29 cellular contexts compared by ENCODE assay signal in genomic region chr14:103156733-103157411, GRCh38. TPM values are rescaled to one million over a fixed set of nuclear protein-coding genes. Genes with fewer than 3 reads are reported as not detected.
DNase-seq lines count a peak whose midpoint lies in the region; ATAC-seq, FAIRE-seq and TF ChIP-seq lines count a peak whose summit lies in the region.
"Had no signal": no experiment of that assay in that cellular context is flagged by ENCODE, and none has a peak within 500 bp of the region (broad histone marks: within the 10 kb centered on the region; RNA-seq: fewer than 3 reads in every experiment).

No MANE protein-coding gene starts in this region.

- H4K8ac ChIP-seq in H9 (replicated peaks; ENCODE audit: insufficient read length, low read depth, low read length) = no peak overlapping the region
- H4K8ac ChIP-seq in mesendoderm (ENCODE audit: low read depth, low read length) = no peak overlapping the region

- H3K9me3 ChIP-seq in H9 (ENCODE audit: control insufficient read depth, low read depth, low read length) (peaks cover 6% of the 10 kb centered on the region), GM12878 (replicated peaks; ENCODE audit: control insufficient read depth, insufficient read depth, low read length) (no peaks in the 10 kb centered on the region), tibial nerve (no peaks in the 10 kb centered on the region)
- H3K9me3 ChIP-seq: transverse colon had no signal

- H3K27ac ChIP-seq in H9 (ENCODE audit: insufficient read length, low read depth, low read length) (no peak overlapping the region), GM12878 (ENCODE audit: control insufficient read depth, insufficient read depth) (no peak overlapping the region), mesendoderm (ENCODE audit: low read depth, low read length) (no peak overlapping the region), tibial nerve (no peak overlapping the region)
- H3K27ac ChIP-seq: BLaER1 treated with 17β-estradiol and CSF1 and Interleukin-3, amounts not matched to agents 10 nM and 100 nM; brain microvascular endothelial cell; dorsolateral prefrontal cortex; HL-60; transverse colon had no signal

- H3K4me1 Mint-ChIP-seq in H9 = peaks cover 10 to 22% of the 10 kb centered on the region in 2 experiments
- no peaks in the 10 kb centered on the region for H3K4me1 Mint-ChIP-seq in stimulated activated effector memory CD8-positive, alpha-beta T cell treated with anti-CD3 and anti-CD28 coated beads, Interleukin-12 subunit alpha, Interleukin-12 subunit beta, amount 100 ng/mL, for 72 hours

- H3K4ac ChIP-seq in H9 (ENCODE audit: low read depth, low read length) = no peak overlapping the region
- no peak overlapping the region for H3K4ac ChIP-seq in mesendoderm (ENCODE audit: low read depth, low read length)

- no peak overlapping the region; a peak in 1 of 7 replicates for H3K27ac Mint-ChIP-seq in H9
- no peak overlapping the region for H3K27ac Mint-ChIP-seq in stimulated activated effector memory CD8-positive, alpha-beta T cell treated with anti-CD3 and anti-CD28 coated beads, Interleukin-12 subunit alpha, Interleukin-12 subunit beta, amount 100 ng/mL, for 72 hours
- H3K27ac Mint-ChIP-seq: activated CD8-positive, alpha-beta T cell treated with anti-CD3 and anti-CD28 coated beads for 36 hours; activated T-helper 2 cell treated with anti-CD3 and anti-CD28 coated beads, Interferon-gamma antibody, Interleukin-2, Interleukin-4, amounts not matched to agents 10 μg/mL and 5 μg/mL and 100 μg/mL, durations not matched to agents 14 hours and 24 hours and 36 hours had no signal

- no peak overlapping the region for H3K4me3 ChIP-seq in GM12878
- no peak overlapping the region for H3K4me3 ChIP-seq in mesendoderm (ENCODE audit: low read length)
- H3K4me3 ChIP-seq in tibial nerve = no peak overlapping the region
- H3K4me3 ChIP-seq: BLaER1 treated with 17β-estradiol and CSF1 and Interleukin-3, amounts not matched to agents 10 nM and 100 nM; dorsolateral prefrontal cortex; lung; transverse colon had no signal

- peaks cover 0 to 5% of the 10 kb centered on the region in 2 experiments; a peak in 2 of 5 replicates for H3K9me3 Mint-ChIP-seq in H9
- H3K9me3 Mint-ChIP-seq in stimulated activated effector memory CD8-positive, alpha-beta T cell treated with anti-CD3 and anti-CD28 coated beads, Interleukin-12 subunit alpha, Interleukin-12 subunit beta, amount 100 ng/mL, for 72 hours = no peaks in the 10 kb centered on the region
- H3K9me3 Mint-ChIP-seq: activated CD8-positive, alpha-beta T cell treated with anti-CD3 and anti-CD28 coated beads for 36 hours; activated T-helper 2 cell treated with anti-CD3 and anti-CD28 coated beads, Interferon-gamma antibody, Interleukin-2, Interleukin-4, amounts not matched to agents 10 μg/mL and 5 μg/mL and 100 μg/mL, durations not matched to agents 14 hours and 24 hours and 36 hours had no signal

- no peak overlapping the region for H3K4me2 ChIP-seq in H9 (ENCODE audit: insufficient read depth, insufficient read length, low read length)
- no peak overlapping the region for H3K4me2 ChIP-seq in GM12878 (ENCODE audit: control insufficient read depth, insufficient read depth)
- no peak overlapping the region for H3K4me2 ChIP-seq in mesendoderm (ENCODE audit: low read length)
- H3K4me2 ChIP-seq: BLaER1 treated with 17β-estradiol and CSF1 and Interleukin-3, amounts not matched to agents 10 nM and 100 nM had no signal

- TF ChIP-seq POLR2A in GM12878 (IDR thresholded peaks at IDR 0.05; ENCODE audit: low read depth, low read length) (no peak), tibial nerve (IDR thresholded peaks at IDR 0.05) (no peak)

- H3K9ac ChIP-seq in H9 (ENCODE audit: extremely low read depth, insufficient read length, low read length) (no peak overlapping the region), GM12878 (ENCODE audit: control insufficient read depth, insufficient read depth, low read length) (no peak overlapping the region), mesendoderm (ENCODE audit: low read length) (no peak overlapping the region)
- H3K9ac ChIP-seq: BLaER1 treated with 17β-estradiol and CSF1 and Interleukin-3, amounts not matched to agents 10 nM and 100 nM had no signal

- FAIRE-seq in GM12878 (lab: Jason Lieb, UNC) = no peak
- FAIRE-seq: frontal cortex had no signal

- no peak overlapping the region for H2AFZ ChIP-seq in H9 (ENCODE audit: low read length)
- H2AFZ ChIP-seq in GM12878 (ENCODE audit: control insufficient read depth, low read depth, low read length) = no peak overlapping the region

- WGBS in H9 (ENCODE audit: extremely low coverage, insufficient read length, low lambda C conversion rate) = no CpG with 5 or more reads among the region's 18 CpGs
- WGBS in GM12878 (ENCODE audit: insufficient coverage, insufficient replicate concordance, low lambda C conversion rate, missing lambda C conversion rate) = 26% methylated on average over 18 of the region's 18 CpGs
- WGBS in mesendoderm (ENCODE audit: extremely low coverage, insufficient coverage, low lambda C conversion rate) = no CpG with 5 or more reads among the region's 18 CpGs
- 61 to 68% methylated on average over 14 to 18 of the region's 18 CpGs for WGBS in tibial nerve, 2 donors

- H2BK5ac ChIP-seq in H9 (ENCODE audit: insufficient read length, low read length) = no peak overlapping the region
- no peak overlapping the region for H2BK5ac ChIP-seq in mesendoderm (ENCODE audit: low read length)

- H3K56ac ChIP-seq in H9 (ENCODE audit: insufficient read length, low read depth, low read length) = no peak overlapping the region
- peak overlapping the region; percentile 53 for H3K56ac ChIP-seq in mesendoderm (ENCODE audit: low read length)

- H3K79me2 ChIP-seq in H9 (ENCODE audit: insufficient read depth, low read length) = no peaks in the 10 kb centered on the region
- H3K79me2 ChIP-seq in GM12878 (ENCODE audit: control insufficient read depth, insufficient read depth, low read length) = no peaks in the 10 kb centered on the region
- no peaks in the 10 kb centered on the region for H3K79me2 ChIP-seq in mesendoderm (ENCODE audit: control insufficient read depth, insufficient read depth, low read length)

- 0 out of 2 replicates have a peak overlapping the region, but pooled peaks have one; percentile 39 for H3K14ac ChIP-seq in H9 (ENCODE audit: insufficient read depth, low read length)

- peaks cover 10% of the 10 kb centered on the region for H3K27me3 Mint-ChIP-seq in H9 (ENCODE audit: low read depth)
- H3K27me3 Mint-ChIP-seq: activated CD8-positive, alpha-beta T cell treated with anti-CD3 and anti-CD28 coated beads for 36 hours had no signal

- no peaks in the 10 kb centered on the region for H3K27me3 ChIP-seq in H9 (ENCODE audit: insufficient read depth, low read length)
- H3K27me3 ChIP-seq in GM12878 (replicated peaks in 1 of 2; ENCODE audit: control insufficient read depth in 2 of 2, insufficient read depth in 2 of 2, low read length in 1 of 2) = no peaks in the 10 kb centered on the region; a peak in 1 of 4 replicates
- no peaks in the 10 kb centered on the region for H3K27me3 ChIP-seq in mesendoderm (ENCODE audit: insufficient read depth, low read length, poor library complexity)
- no peaks in the 10 kb centered on the region for H3K27me3 ChIP-seq in tibial nerve
- H3K27me3 ChIP-seq: BLaER1 treated with 17β-estradiol and CSF1 and Interleukin-3, amounts not matched to agents 10 nM and 100 nM; transverse colon had no signal

- no peak overlapping the region for H2BK20ac ChIP-seq in H9 (ENCODE audit: low read depth, low read length, poor library complexity, severe bottlenecking)

- no peak for TF ChIP-seq RAD21 in GM12878 (IDR thresholded peaks at IDR 0.05; ENCODE audit: insufficient read depth, low read depth, low read length)

- H3K23me2 ChIP-seq in H9 (ENCODE audit: insufficient read length, low read depth, low read length, poor library complexity, severe bottlenecking) = no peaks in the 10 kb centered on the region

- ATAC-seq in GM12878 (peak; percentile 21), GM21723 (IDR thresholded peaks at IDR 0.05; ENCODE audit: unreplicated experiment) (no peak)
- ATAC-seq in stimulated activated effector memory CD8-positive, alpha-beta T cell treated with anti-CD3 and anti-CD28 coated beads, Interleukin-12 subunit alpha, Interleukin-12 subunit beta, amount 100 ng/mL, for 72 hours = peak; percentile 21
- ATAC-seq: activated CD8-positive, alpha-beta T cell treated with anti-CD3 and anti-CD28 coated beads for 36 hours; PC-3; sciatic nerve had no signal

- H3K4me1 ChIP-seq in H9 (ENCODE audit: insufficient read depth, low read length) (no peaks in the 10 kb centered on the region; the same call in 1 of the 2 replicates), GM12878 (ENCODE audit: control insufficient read depth, insufficient read depth, low read length) (no peaks in the 10 kb centered on the region; the same call in 1 of the 2 replicates), mesendoderm (ENCODE audit: control insufficient read depth, low read depth, low read length) (no peaks in the 10 kb centered on the region), tibial nerve (peaks cover 0 to 24% (median 0%) of the 10 kb centered on the region in 4 donors)
- H3K4me1 ChIP-seq: transverse colon had no signal

- H2AK5ac ChIP-seq in H9 (ENCODE audit: insufficient read length, low read length) (no peak overlapping the region), mesendoderm (ENCODE audit: low read length) (no peak overlapping the region)

- no peak overlapping the region for H3T11ph ChIP-seq in H9 (ENCODE audit: low read length)

- BruUV-seq in GM12878 (replicated peaks; lab: Mats Ljungman, UMichigan) = no TSS peak

- H2BK120ac ChIP-seq in H9 (ENCODE audit: low read depth, low read length, poor library complexity, severe bottlenecking) (no peak overlapping the region), mesendoderm (ENCODE audit: low read depth, low read length) (no peak overlapping the region)

- H2BK12ac ChIP-seq in H9 (ENCODE audit: insufficient read length, low read depth, low read length) = no peak overlapping the region

- H3K79me1 ChIP-seq in H9 (ENCODE audit: insufficient read depth, low read depth, low read length, poor library complexity, severe bottlenecking) (no peaks in the 10 kb centered on the region), mesendoderm (ENCODE audit: low read length) (no peaks in the 10 kb centered on the region)

- POLR2A ChIA-PET in GM12878 (lab: Charles Lee) = interaction anchor here (1.3 kb wide), 1 partner anchor 19 kb away, joined by 3 read pairs; no protein-coding TSS in a partner anchor

- H3K18ac ChIP-seq in H9 (ENCODE audit: insufficient read length, low read depth, low read length) = no peak overlapping the region
- H3K18ac ChIP-seq in mesendoderm (ENCODE audit: low read length) = no peak overlapping the region

- H3K23ac ChIP-seq in H9 (ENCODE audit: insufficient read length, low read depth, low read length) (no peak overlapping the region), mesendoderm (ENCODE audit: low read length) (peak overlapping the region; percentile 9)

- no peaks in the 10 kb centered on the region for H3K36me3 ChIP-seq in GM12878 (ENCODE audit: control insufficient read depth in 2 of 2, insufficient read depth in 2 of 2, low read length in 1 of 2)
- H3K36me3 ChIP-seq in mesendoderm (ENCODE audit: control insufficient read depth, insufficient read depth, low read length) = no peaks in the 10 kb centered on the region
- no peaks in the 10 kb centered on the region for H3K36me3 ChIP-seq in tibial nerve
- H3K36me3 ChIP-seq: BLaER1 treated with 17β-estradiol and CSF1 and Interleukin-3, amounts not matched to agents 10 nM and 100 nM; brain microvascular endothelial cell; transverse colon had no signal

- SMC1A ChIA-PET in GM12878 (lab: Charles Lee; ENCODE audit: uncharacterized antibody, unreplicated experiment) = no interaction called here

- RAD21 ChIA-PET in GM12878 (lab: Charles Lee; ENCODE audit: unreplicated experiment) = interaction anchor here (1.1 kb wide), 2 partner anchors 52 to 57 kb away, joined by 3 to 4 read pairs; no protein-coding TSS in a partner anchor

- intact Hi-C loops in GM12878 (cut with micrococcal nuclease; ENCODE audit: unreplicated experiment) = no loop called here

- TF ChIP-seq CTCF in H9 (conservative IDR thresholded peaks at IDR 0.05) (no peak; the same call in 2 of the 3 replicates), GM12878 (IDR thresholded peaks at IDR 0.05 in 2 of 3, conservative IDR thresholded peaks at IDR 0.05 in 1 of 3; ENCODE audit: control insufficient read depth in 2 of 3, extremely low read depth in 1 of 3, insufficient read depth in 1 of 3, low read depth in 3 of 3, low read length in 3 of 3) (no peak), tibial nerve (IDR thresholded peaks at IDR 0.05) (no peak)

- no peak overlapping the region for H2BK15ac ChIP-seq in H9 (ENCODE audit: low read depth, low read length)
- H2BK15ac ChIP-seq in mesendoderm (replicated peaks; ENCODE audit: low read depth) = no peak overlapping the region

- H4K91ac ChIP-seq in H9 (ENCODE audit: insufficient read length, low read depth, low read length) = no peak overlapping the region

- no peaks in the 10 kb centered on the region for H4K20me1 ChIP-seq in H9 (ENCODE audit: control insufficient read depth, insufficient read depth, insufficient read length)
- H4K20me1 ChIP-seq in GM12878 (ENCODE audit: control insufficient read depth, insufficient read depth) = no peaks in the 10 kb centered on the region
- H4K20me1 ChIP-seq: BLaER1 treated with 17β-estradiol and CSF1 and Interleukin-3, amounts not matched to agents 10 nM and 100 nM had no signal

- H3K36me3 Mint-ChIP-seq in H9 (ENCODE audit: insufficient read depth in 1 of 3, low read depth in 3 of 3) = 0 out of 7 replicates have a peak, but pooled peaks cover 0 to under 1% (median 0%) of the 10 kb centered on the region in 3 experiments
- H3K36me3 Mint-ChIP-seq in stimulated activated effector memory CD8-positive, alpha-beta T cell treated with anti-CD3 and anti-CD28 coated beads, Interleukin-12 subunit alpha, Interleukin-12 subunit beta, amount 100 ng/mL, for 72 hours = no peaks in the 10 kb centered on the region

- peak; percentile 61 for DNase-seq in H9
- no peak for DNase-seq in GM12878 (ENCODE audit: low read depth, low spot score)
- DNase-seq in mesendoderm = peak; percentile 25
- no peak for DNase-seq in stimulated activated effector memory CD8-positive, alpha-beta T cell treated with anti-CD3 and anti-CD28 coated beads, Interleukin-12 subunit alpha, Interleukin-12 subunit beta, amount 100 ng/mL, for 72 hours (ENCODE audit: low spot score in 2 of 2)
- no peak for DNase-seq in cerebellum (ENCODE audit: low spot score)
- no peak for DNase-seq in tibial nerve (ENCODE audit: low spot score in 2 of 2)
- DNase-seq: activated CD8-positive, alpha-beta T cell treated with anti-CD3 and anti-CD28 coated beads for 36 hours; activated naive CD4-positive, alpha-beta T cell treated with anti-CD3 and anti-CD28 coated beads, Interleukin-2, amount 50 U/mL, for 16 hours; amniotic stem cell; brain microvascular endothelial cell; cerebellar nuclear complex; dorsolateral prefrontal cortex; GDM1; GOT3; MM.1S; NCI-H1930; NCI-H524; NK-92 treated with Interleukin-12 subunit alpha and Interleukin-12 subunit beta, amount 100 ng/mL, for 24 hours; PC-3; Right ventricle myocardium superior; T-helper 2 cell; transverse colon had no signal

- TF ChIP-seq EP300 in GM12878 (IDR thresholded peaks at IDR 0.05; ENCODE audit: borderline replicate concordance in 1 of 2, control insufficient read depth in 1 of 2, low read depth in 2 of 2, low read length in 2 of 2) = no peak
- TF ChIP-seq EP300 in tibial nerve (IDR thresholded peaks at IDR 0.05) = no peak

- no peak overlapping the region; a peak in 1 of 5 replicates for H3K4me3 Mint-ChIP-seq in H9
- H3K4me3 Mint-ChIP-seq in stimulated activated effector memory CD8-positive, alpha-beta T cell treated with anti-CD3 and anti-CD28 coated beads, Interleukin-12 subunit alpha, Interleukin-12 subunit beta, amount 100 ng/mL, for 72 hours = no peak overlapping the region
- H3K4me3 Mint-ChIP-seq: activated CD8-positive, alpha-beta T cell treated with anti-CD3 and anti-CD28 coated beads for 36 hours had no signal

- in situ Hi-C loops in GM12878 (cut with MboI) = no loop called here

- H4K5ac ChIP-seq in H9 (ENCODE audit: insufficient read length, low read depth, low read length) (no peak overlapping the region), mesendoderm (ENCODE audit: low read length) (no peak overlapping the region)

- CTCF ChIA-PET in GM12878 (lab: Yijun Ruan, JAX) = interaction anchor here (1.3 kb wide), 1 partner anchor 27 kb away, joined by 3 read pairs; no protein-coding TSS in a partner anchor

RNA-seq across cellular contexts. Expression of gene TNFAIP2, which starts 33.6 kb away (rescaled TPM):
- total RNA-seq in H9 (2021) (29.3 and 29.7 TPM in 2 replicates), GM12878 (2014; rRNA removed) (75.4 and 81.6 TPM in 2 replicates), GM12878 (2014; rRNA removed; fragmentation: Illumina TruSeq; extraction: Trizol) (51.0 and 58.3 TPM in 2 replicates), GM12878 (2021) (107 and 116 TPM in 2 replicates), cerebellum (8.6 TPM), tibial nerve (10 to 100 TPM; 42.9 to 49.4 (median 47.8) TPM)
- 228 and 277 TPM in 2 replicates for total RNA-seq in GM12878 (2013; cell fraction: nucleolus; rRNA removed)
- polyA plus RNA-seq in GM12878 (2011; ENCODE audit: low read depth) = 25.2 TPM
- polyA plus RNA-seq in GM12878 (2011; rRNA removed) (38.5 and 66.7 TPM in 2 replicates), GM12878 (2014; fragmentation: Illumina TruSeq; extraction: Trizol) (36.8 and 67.5 TPM in 2 replicates), GM12878 (2014; fragmentation: Nextera tagmentation; extraction: Ambion mirVana) (100 to 1,000 TPM in 1 of 2 experiments, 10 to 100 TPM in 1; 85.6 to 106 TPM), GM12878 (2014; rRNA removed) (137 and 150 TPM in 2 replicates), GM12878 (2016; fragmentation: Nextera tagmentation; extraction: Ambion mirVana) (1 to 10 TPM; 7.1 TPM)
- 82.8 and 101 TPM in 2 replicates for polyA plus RNA-seq in GM12878 (2011; cell fraction: cytosol; rRNA removed)
- 340 and 362 TPM in 2 replicates for polyA plus RNA-seq in GM12878 (2011; cell fraction: nucleus; rRNA removed)
- polyA plus RNA-seq in GM12878 (2012) = 41.1 and 61.7 TPM in 2 replicates
- polyA minus RNA-seq in GM12878 (2011; rRNA and poly(A)+ RNA removed) = 29.0 and 63.6 TPM in 2 replicates
- 40.4 and 44.5 TPM in 2 replicates for polyA minus RNA-seq in GM12878 (2011; cell fraction: cytosol; rRNA and poly(A)+ RNA removed)
- 25.3 and 36.6 TPM in 2 replicates for polyA minus RNA-seq in GM12878 (2011; cell fraction: nucleus; rRNA and poly(A)+ RNA removed)
- polyA plus RNA-seq in mesendoderm (2013, experiment 1 of 2) = 30.9 TPM
- 29.3 TPM for polyA plus RNA-seq in mesendoderm (2013, experiment 2 of 2)

Comparison
In these comparisons a context has a peak if more than half of its experiments do, and no peak if none do; other contexts are left out.
1. DNase-seq: peak in H9 (single experiment) and mesendoderm (single experiment); none in GM12878 (single experiment), stimulated activated effector memory CD8-positive, alpha-beta T cell treated with anti-CD3 and anti-CD28 coated beads, Interleukin-12 subunit alpha, Interleukin-12 subunit beta, amount 100 ng/mL, for 72 hours (0 of 2), cerebellum (single experiment) and tibial nerve (0 of 2).